ENCODE assay signal across 15 cellular contexts in the genomic region with DNA sequence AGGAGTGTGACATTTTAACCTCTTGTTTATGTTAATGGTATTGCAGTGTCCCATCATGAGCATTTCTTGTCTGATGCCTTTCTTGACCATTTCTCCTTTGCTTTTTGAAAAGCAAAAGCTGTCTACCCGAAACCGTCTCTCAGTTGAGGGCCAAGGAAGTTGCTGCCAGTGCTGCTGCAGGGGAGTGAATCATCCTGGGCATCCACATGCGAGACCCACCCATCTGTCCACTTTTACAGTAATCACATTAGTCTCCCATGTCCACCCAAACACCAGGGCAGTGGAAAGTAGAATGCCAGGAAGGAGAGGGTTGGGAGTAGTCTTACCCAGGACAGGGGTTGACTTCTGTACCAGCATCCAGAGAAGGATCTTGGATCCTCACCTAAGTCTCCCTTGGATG. TPM values are rescaled to one million over a fixed set of nuclear protein-coding genes. Genes with fewer than 3 reads are reported as not detected.
DNase-seq lines count a peak whose midpoint lies in the region; ATAC-seq and TF ChIP-seq lines count a peak whose summit lies in the region.
"Had no signal": no experiment of that assay in that cellular context is flagged by ENCODE, and none has a peak within 500 bp of the region (broad histone marks: within the 10 kb centered on the region; RNA-seq: fewer than 3 reads in every experiment).

No MANE protein-coding gene starts in this region.

- H3K27me3 ChIP-seq in gastrocnemius medialis: no peaks in the 10 kb centered on the region
- H3K27me3 ChIP-seq: BE2C had no signal

- in situ Hi-C loops in gastrocnemius medialis (cut with MboI; ENCODE audit: low sequenced_read_pairs in 4 of 4): no loop called here

- TF ChIP-seq CTCF in AG10803 (conservative IDR thresholded peaks at IDR 0.05; ENCODE audit: low read length) (no peak), fibroblast of the aortic adventitia (IDR thresholded peaks at IDR 0.05; ENCODE audit: insufficient read depth, low read length) (no peak), gastrocnemius medialis (IDR thresholded peaks at IDR 0.05 in 4 of 5, conservative IDR thresholded peaks at IDR 0.05 in 1 of 5) (no peak)

- DNase-seq in AG10803 (ENCODE audit: low read depth) (peak; percentile 29), NCI-H69 (lab: John Stamatoyannopoulos, UW) (peak; percentile 42), fibroblast of the aortic adventitia (ENCODE audit: low read depth) (peak; percentile 34), gastrocnemius medialis (no peak), COR-L47 (lab: John Stamatoyannopoulos, UW) (no peak), HuH-7.5 (ENCODE audit: low spot score) (no peak)
- no peak for DNase-seq in stimulated activated naive CD8-positive, alpha-beta T cell treated with anti-CD3 and anti-CD28 coated beads, Interleukin-15, Interleukin-2, amounts not matched to agents 100 U/mL and 50 U/mL, for 24 hours
- DNase-seq: activated CD4-positive, alpha-beta T cell treated with anti-CD3 and anti-CD28 coated beads for 4 hours; activated naive CD8-positive, alpha-beta T cell treated with anti-CD3 and anti-CD28 coated beads for 36 hours; DMS79; NCI-H345; SHP77 treated with DMSO at 0.1 percent for 48 hours had no signal

- H3K27ac ChIP-seq in gastrocnemius medialis: peak overlapping the region; percentile 2 to 77 (median 72)

- ATAC-seq in gastrocnemius medialis: peak in 1 of 2 donors; percentile 11
- ATAC-seq in stimulated activated naive CD8-positive, alpha-beta T cell treated with anti-CD3 and anti-CD28 coated beads, Interleukin-15, Interleukin-2, amounts not matched to agents 100 U/mL and 50 U/mL, for 24 hours: no peak
- ATAC-seq in HG02852 (IDR thresholded peaks at IDR 0.05; ENCODE audit: unreplicated experiment): no peak

- no peak for TF ChIP-seq POLR2A in gastrocnemius medialis (IDR thresholded peaks at IDR 0.05)

- H3K36me3 ChIP-seq in gastrocnemius medialis: peaks cover 0 to under 1% of the 10 kb centered on the region in 2 donors
- H3K36me3 ChIP-seq: BE2C, HAP-1 had no signal

- no peaks in the 10 kb centered on the region for H3K9me3 ChIP-seq in gastrocnemius medialis
- H3K9me3 ChIP-seq: BE2C, HAP-1 had no signal

- no peak overlapping the region for H3K4me3 ChIP-seq in AG10803 (ENCODE audit: low read length)
- no peak overlapping the region for H3K4me3 ChIP-seq in fibroblast of the aortic adventitia (ENCODE audit: low read depth, low read length)
- H3K4me3 ChIP-seq in gastrocnemius medialis: no peak overlapping the region
- H3K4me3 ChIP-seq: HAP-1 had no signal

- intact Hi-C loops in gastrocnemius medialis (cut with DNase I; ENCODE audit: low total_unique reads): loop anchor here (10.0 kb wide), 1 partner anchor 88 kb away; a partner anchor contains a TSS

- H3K4me1 ChIP-seq in gastrocnemius medialis: peaks cover 28 to 35% of the 10 kb centered on the region in 2 donors
- H3K4me1 ChIP-seq: BE2C had no signal

RNA-seq across cellular contexts. Expression of a gene that starts 48.6 kb away (rescaled TPM):
- total RNA-seq in fibroblast of the aortic adventitia (ENCODE audit: low replicate concordance) (20.4 and 38.7 TPM in 2 replicates), gastrocnemius medialis (10 to 100 TPM; 43.9 to 83.5 (median 54.3) TPM)

Comparison
In these comparisons a context has a peak if more than half of its experiments do, and no peak if none do; other contexts are left out.
1. DNase-seq: peak in AG10803 (single experiment), NCI-H69 (single experiment) and fibroblast of the aortic adventitia (single experiment); none in gastrocnemius medialis (0 of 2), COR-L47 (single experiment), HuH-7.5 (single experiment) and stimulated activated naive CD8-positive, alpha-beta T cell treated with anti-CD3 and anti-CD28 coated beads, Interleukin-15, Interleukin-2, amounts not matched to agents 100 U/mL and 50 U/mL, for 24 hours (single experiment).